ENCODE assay signal across 10 cellular contexts in the genomic region with DNA sequence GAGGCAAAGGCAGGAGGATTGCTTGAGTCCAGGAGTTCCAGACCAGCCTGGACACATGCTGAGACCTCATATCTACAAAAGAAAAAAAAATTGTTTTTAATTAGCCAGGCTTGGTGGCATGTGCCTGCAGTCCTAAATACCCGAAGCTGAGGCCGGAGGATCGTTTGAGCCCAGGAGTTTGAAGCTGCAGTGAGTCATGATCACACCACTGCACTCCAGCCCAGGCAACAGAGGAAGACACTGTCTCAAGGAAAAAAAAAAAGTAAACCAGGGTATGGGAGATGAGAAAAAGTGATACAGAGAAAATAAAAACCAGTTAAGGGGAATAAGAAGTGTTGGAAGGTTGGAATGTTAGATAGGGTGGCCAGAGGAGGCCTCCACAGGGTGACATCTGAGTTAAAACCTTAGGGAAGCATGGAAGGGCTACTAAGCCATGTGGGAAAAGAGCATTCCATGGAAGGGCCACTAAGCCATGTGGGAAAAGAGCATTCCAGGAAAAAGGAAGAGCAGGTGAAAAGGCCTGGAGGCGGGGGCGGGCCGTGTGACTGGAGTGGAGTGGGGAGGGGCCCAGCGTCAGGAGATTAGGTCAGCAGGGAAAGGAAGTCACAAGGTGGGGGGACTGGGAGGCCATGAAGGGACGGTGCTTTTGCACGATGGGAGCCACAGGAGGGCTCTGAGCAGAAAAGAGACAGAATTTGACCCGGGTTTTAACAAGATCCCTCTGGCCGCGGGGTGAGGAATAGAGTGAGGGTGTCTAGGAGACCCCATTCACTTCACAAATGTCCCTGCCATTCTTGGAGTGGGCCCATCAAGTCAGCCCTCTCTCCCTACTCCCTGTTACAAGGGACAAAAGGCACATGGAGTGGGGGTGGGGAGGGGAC. TPM values are rescaled to one million over a fixed set of nuclear protein-coding genes. Genes with fewer than 3 reads are reported as not detected.
DNase-seq lines count a peak whose midpoint lies in the region; ATAC-seq, FAIRE-seq and TF ChIP-seq lines count a peak whose summit lies in the region.
"Had no signal": no experiment of that assay in that cellular context is flagged by ENCODE, and none has a peak within 500 bp of the region (broad histone marks: within the 10 kb centered on the region; RNA-seq: fewer than 3 reads in every experiment).

No MANE protein-coding gene starts in this region.

- no peaks in the 10 kb centered on the region for H3K79me2 ChIP-seq in H1 (ENCODE audit: control insufficient read depth in 1 of 2, insufficient read depth in 2 of 2, low read length in 2 of 2)

- TF ChIP-seq CTCF in H1 (IDR thresholded peaks at IDR 0.05; ENCODE audit: control extremely low read depth in 1 of 3, insufficient read depth in 1 of 3, low read depth in 1 of 3, low read length in 3 of 3) (no peak), mucosa of descending colon (IDR thresholded peaks at IDR 0.05) (no peak)

- H2BK120ac ChIP-seq in H1 (replicated peaks; ENCODE audit: low read depth, low read length) = no peak overlapping the region

- no peak overlapping the region for H3K27ac Mint-ChIP-seq in effector memory CD8-positive, alpha-beta T cell
- H3K27ac Mint-ChIP-seq: T-helper 1 cell treated with Interleukin-12 subunit alpha and Interleukin-12 subunit beta and Interleukin-4 antibody, amounts not matched to agents 30 μg/mL and 1 μg/mL, for 36 hours had no signal

- H3K23ac ChIP-seq in H1 (ENCODE audit: insufficient read length) = no peak overlapping the region

- DNase-seq in ELR (ENCODE audit: low read depth) (peak; percentile 77), OCI-M1 (lab: John Stamatoyannopoulos, UW) (peak; percentile 66), H1 (ENCODE audit: low read depth in 1 of 2, low spot score in 2 of 2) (no peak), mucosa of descending colon (no peak), epidermal melanocyte (ENCODE audit: insufficient read length, low spot score) (no peak), NCI-H2196 (lab: John Stamatoyannopoulos, UW; ENCODE audit: unreplicated experiment) (no peak)
- DNase-seq in effector memory CD8-positive, alpha-beta T cell = no peak

- WGBS in H1 (ENCODE audit: extremely low coverage in 1 of 2, insufficient coverage in 1 of 2, insufficient read length in 1 of 2, insufficient replicate concordance in 2 of 2, low coverage in 1 of 2, low lambda C conversion rate in 2 of 2, missing lambda C conversion rate in 1 of 2), 2 experiments = 92% methylated on average over 12 of the region's 12 CpGs; no CpG with 5 or more reads in 1 of the 2 experiments

- no peak overlapping the region for H2BK5ac ChIP-seq in H1 (ENCODE audit: low read depth, low read length)

- no peaks in the 10 kb centered on the region for H3K36me3 ChIP-seq in H1 (ENCODE audit: control insufficient read depth in 2 of 4, insufficient read depth in 4 of 4, low read length in 3 of 4)
- H3K36me3 ChIP-seq in mucosa of descending colon (ENCODE audit: low read depth) = no peaks in the 10 kb centered on the region

- H2AFZ ChIP-seq in H1 (ENCODE audit: low read length) = 0 out of 2 replicates have a peak overlapping the region, but pooled peaks have one; percentile 66

- ATAC-seq in mucosa of descending colon (peak; percentile 58), HG02973 (IDR thresholded peaks at IDR 0.05; ENCODE audit: unreplicated experiment) (no peak)
- ATAC-seq in effector memory CD8-positive, alpha-beta T cell (replicated peaks) = no peak

- H4K20me1 ChIP-seq in H1 (replicated peaks in 1 of 2; ENCODE audit: control insufficient read depth in 1 of 2, insufficient read depth in 2 of 2, low read length in 2 of 2) = no peaks in the 10 kb centered on the region

- peaks cover 11 to 36% of the 10 kb centered on the region in 2 donors for H3K27me3 Mint-ChIP-seq in effector memory CD8-positive, alpha-beta T cell

- peak overlapping the region; percentile 23 for H4K91ac ChIP-seq in H1 (replicated peaks; ENCODE audit: insufficient read length, low read length)

- intact Hi-C loops in mucosa of descending colon (cut with DNase I, micrococcal nuclease) = no loop called here

- no peaks in the 10 kb centered on the region; a peak in 1 of 7 replicates for H3K27me3 ChIP-seq in H1 (replicated peaks in 1 of 4; ENCODE audit: control insufficient read depth in 3 of 4, extremely low read depth in 1 of 4, insufficient read depth in 3 of 4, low read length in 3 of 4)

- H3K4me3 ChIP-seq in H1 (ENCODE audit: extremely low read depth in 1 of 4, insufficient read depth in 2 of 4, low read depth in 3 of 4, low read length in 4 of 4) = no peak overlapping the region
- no peak overlapping the region for H3K4me3 ChIP-seq in mucosa of descending colon

- H3K4me1 ChIP-seq in H1 (replicated peaks in 1 of 4; ENCODE audit: control insufficient read depth in 3 of 4, insufficient read depth in 4 of 4, low read length in 3 of 4) = peaks cover 0 to 9% (median 2%) of the 10 kb centered on the region in 4 experiments; a peak in 4 of 7 replicates
- no peaks in the 10 kb centered on the region for H3K4me1 ChIP-seq in mucosa of descending colon (ENCODE audit: low read depth)

- H3K4ac ChIP-seq in H1 (replicated peaks; ENCODE audit: insufficient read length, low read depth, low read length) = no peak overlapping the region

- POLR2A ChIA-PET in H1 (lab: Charles Lee; ENCODE audit: partially characterized antibody) = no interaction called here

- H4K8ac ChIP-seq in H1 (ENCODE audit: extremely low read depth, insufficient read depth, low read length) = no peak overlapping the region

- no peak overlapping the region for H3K27ac ChIP-seq in H1 (ENCODE audit: low read depth, low read length)

- H2BK12ac ChIP-seq in H1 (ENCODE audit: low read depth, low read length) = no peak overlapping the region

- no peak for TF ChIP-seq EP300 in H1 (IDR thresholded peaks at IDR 0.05; ENCODE audit: borderline replicate concordance in 1 of 2, low read depth in 2 of 2, low read length in 2 of 2)

- no peak overlapping the region for H2BK20ac ChIP-seq in H1 (ENCODE audit: low read length)

- H3K4me3 Mint-ChIP-seq in effector memory CD8-positive, alpha-beta T cell = no peak overlapping the region
- H3K4me3 Mint-ChIP-seq: T-helper 1 cell treated with Interleukin-12 subunit alpha and Interleukin-12 subunit beta and Interleukin-4 antibody, amounts not matched to agents 30 μg/mL and 1 μg/mL, for 36 hours had no signal

- H3K56ac ChIP-seq in H1 (replicated peaks; ENCODE audit: insufficient read length, low read depth, low read length) = no peak overlapping the region

- no peak overlapping the region for H3K4me2 ChIP-seq in H1 (ENCODE audit: insufficient read depth in 1 of 2, low read depth in 2 of 2, low read length in 2 of 2)

- H4K5ac ChIP-seq in H1 (ENCODE audit: insufficient read length, low read depth, low read length) = no peak overlapping the region

- no peak overlapping the region for H3K14ac ChIP-seq in H1 (ENCODE audit: insufficient read length)

- no peaks in the 10 kb centered on the region for H3K9me3 Mint-ChIP-seq in effector memory CD8-positive, alpha-beta T cell
- H3K9me3 Mint-ChIP-seq: T-helper 1 cell treated with Interleukin-12 subunit alpha and Interleukin-12 subunit beta and Interleukin-4 antibody, amounts not matched to agents 30 μg/mL and 1 μg/mL, for 36 hours had no signal

- no peaks in the 10 kb centered on the region for H3K36me3 Mint-ChIP-seq in effector memory CD8-positive, alpha-beta T cell (ENCODE audit: insufficient read depth)

- no peaks in the 10 kb centered on the region for H3K4me1 Mint-ChIP-seq in effector memory CD8-positive, alpha-beta T cell (ENCODE audit: low read depth in 2 of 2)

- H3K18ac ChIP-seq in H1 (ENCODE audit: extremely low read depth, low read length) = no peak overlapping the region

- H2AK5ac ChIP-seq in H1 (ENCODE audit: low read depth, low read length) = no peak overlapping the region

- H3K9ac ChIP-seq in H1 (replicated peaks in 1 of 4; ENCODE audit: extremely low read depth in 1 of 4, low read depth in 3 of 4, low read length in 3 of 4) = no peak overlapping the region

- H2BK15ac ChIP-seq in H1 (ENCODE audit: low read length) = no peak overlapping the region

- H3K9me3 ChIP-seq in H1 (ENCODE audit: insufficient read depth in 2 of 2, low read depth in 1 of 2, low read length in 1 of 2) = no peaks in the 10 kb centered on the region
- no peaks in the 10 kb centered on the region for H3K9me3 ChIP-seq in mucosa of descending colon

- no peaks in the 10 kb centered on the region for H3K23me2 ChIP-seq in H1 (ENCODE audit: low read depth, low read length)

- TF ChIP-seq POLR2A in H1 (IDR thresholded peaks at IDR 0.05; ENCODE audit: control extremely low read depth in 1 of 2, low read depth in 2 of 2, low read length in 2 of 2) = no peak

- no peak for TF ChIP-seq RAD21 in H1 (IDR thresholded peaks at IDR 0.05 in 1 of 2, conservative IDR thresholded peaks at IDR 0.05 in 1 of 2; ENCODE audit: low read depth in 2 of 2, low read length in 2 of 2)

- no peaks in the 10 kb centered on the region for H3K79me1 ChIP-seq in H1 (ENCODE audit: low read depth, low read length)

- CTCF ChIA-PET in H1 (lab: Charles Lee; ENCODE audit: partially characterized antibody) = interaction anchor here (1.1 to 1.3 kb wide), 2 partner anchors 28 to 74 kb away, joined by 3 read pairs; no protein-coding TSS in a partner anchor

- no peak for FAIRE-seq in H1 (lab: Jason Lieb, UNC)
- FAIRE-seq: D721Med had no signal

RNA-seq across cellular contexts. Expression of a gene that starts 18.3 kb away (rescaled TPM):
- 0.15 and 0.88 TPM in 2 replicates for total RNA-seq in H1 (2021; fragmentation: NEBNext Ultra II Directional; extraction: Animal tissue kit (Norgen Biotek cat#: 25700))
- polyA plus RNA-seq in H1 (2011; rRNA removed) = 1.8 and 2.3 TPM in 2 replicates
- 0.76 TPM for polyA plus RNA-seq in H1 (2011; cell fraction: cytosol; rRNA removed)
- 2.7 TPM for polyA plus RNA-seq in H1 (2011; cell fraction: nucleus; rRNA removed)
- polyA plus RNA-seq in H1 (2012, experiment 1 of 2) = 0.30 to 0.96 TPM (median 0.65 TPM) in 4 replicates
- 0.51 TPM for polyA plus RNA-seq in H1 (2012, experiment 2 of 2)
- polyA plus RNA-seq in H1 (2013, experiment 1 of 2) = 0.24 TPM
- polyA plus RNA-seq in H1 (2013, experiment 2 of 2) = 0.28 TPM
- polyA minus RNA-seq in H1 (2011; rRNA and poly(A)+ RNA removed) = 0.82 and 1.1 TPM in 2 replicates
- polyA minus RNA-seq in H1 (2011; cell fraction: cytosol; rRNA and poly(A)+ RNA removed) = not detected
- polyA minus RNA-seq in H1 (2011; cell fraction: nucleus; rRNA and poly(A)+ RNA removed) = 1.9 TPM
- total RNA-seq in mucosa of descending colon = 10 to 100 TPM in 1 of 3 donors, 1 to 10 TPM in 2; 4.7 to 15.2 (median 6.1) TPM

RNA-seq across cellular contexts. Expression of a gene that starts 53.7 kb away (rescaled TPM):
- total RNA-seq in H1 (2021; fragmentation: NEBNext Ultra II Directional; extraction: Animal tissue kit (Norgen Biotek cat#: 25700)) = 85.8 and 86.5 TPM in 2 replicates
- 52.7 and 83.7 TPM in 2 replicates for polyA plus RNA-seq in H1 (2011; rRNA removed)
- polyA plus RNA-seq in H1 (2011; cell fraction: cytosol; rRNA removed) = 63.0 TPM
- polyA plus RNA-seq in H1 (2011; cell fraction: nucleus; rRNA removed) = 27.8 TPM
- 54.8 to 70.5 TPM (median 64.5 TPM) in 4 replicates for polyA plus RNA-seq in H1 (2012, experiment 1 of 2)
- polyA plus RNA-seq in H1 (2012, experiment 2 of 2) = 18.4 TPM
- 70.1 TPM for polyA plus RNA-seq in H1 (2013, experiment 1 of 2)
- polyA plus RNA-seq in H1 (2013, experiment 2 of 2) = 75.7 TPM
- polyA minus RNA-seq in H1 (2011; rRNA and poly(A)+ RNA removed) = 78.4 and 100 TPM in 2 replicates
- polyA minus RNA-seq in H1 (2011; cell fraction: cytosol; rRNA and poly(A)+ RNA removed) = 32.0 TPM
- 25.7 TPM for polyA minus RNA-seq in H1 (2011; cell fraction: nucleus; rRNA and poly(A)+ RNA removed)
- 10 to 100 TPM in 2 of 3 donors, 1 to 10 TPM in 1; 7.2 to 14.2 (median 10.5) TPM for total RNA-seq in mucosa of descending colon

Comparison
In these comparisons a context has a peak if more than half of its experiments do, and no peak if none do; other contexts are left out.
1. DNase-seq: peak in ELR (single experiment) and OCI-M1 (single experiment); none in H1 (0 of 2), mucosa of descending colon (0 of 3), epidermal melanocyte (single experiment), effector memory CD8-positive, alpha-beta T cell (0 of 3) and NCI-H2196 (single experiment).